In genomic region chr21:41480086-41480690, GRCh38 we compare ENCODE assay signal across 21 cellular contexts. TPM values are rescaled to one million over a fixed set of nuclear protein-coding genes. Genes with fewer than 3 reads are reported as not detected.
DNase-seq lines count a peak whose midpoint lies in the region; ATAC-seq and TF ChIP-seq lines count a peak whose summit lies in the region.
"Had no signal": no experiment of that assay in that cellular context is flagged by ENCODE, and none has a peak within 500 bp of the region (broad histone marks: within the 10 kb centered on the region; RNA-seq: fewer than 3 reads in every experiment).

No MANE protein-coding gene starts in this region.

- H3K9me3 ChIP-seq in Peyer's patch (no peaks in the 10 kb centered on the region), duodenal mucosa (ENCODE audit: control insufficient read depth in 1 of 2, low read length in 2 of 2) (no peaks in the 10 kb centered on the region), mucosa of descending colon (no peaks in the 10 kb centered on the region), suprapubic skin (no peaks in the 10 kb centered on the region), thyroid gland (no peaks in the 10 kb centered on the region)
- H3K9me3 ChIP-seq: MG63, SJCRH30 had no signal

- peaks cover 0 to 62% (median 4%) of the 10 kb centered on the region in 3 donors for H3K36me3 ChIP-seq in Peyer's patch
- H3K36me3 ChIP-seq in duodenal mucosa (ENCODE audit: control insufficient read depth in 1 of 2, insufficient read depth in 2 of 2, low read length in 2 of 2), result peaks cover 28 to 70% of the 10 kb centered on the region in 2 donors
- H3K36me3 ChIP-seq in mucosa of descending colon (ENCODE audit: low read depth), result peaks cover 4% of the 10 kb centered on the region
- H3K36me3 ChIP-seq in suprapubic skin, result no peaks in the 10 kb centered on the region
- peaks cover 0 to 17% of the 10 kb centered on the region in 2 donors for H3K36me3 ChIP-seq in thyroid gland
- H3K36me3 ChIP-seq: MG63, SJCRH30 had no signal

- TF ChIP-seq EP300 in suprapubic skin (IDR thresholded peaks at IDR 0.05), result no peak

- peak in 1 of 2 donors; percentile 7 for TF ChIP-seq POLR2A in Peyer's patch (IDR thresholded peaks at IDR 0.05)
- no peak for TF ChIP-seq POLR2A in suprapubic skin (IDR thresholded peaks at IDR 0.05)
- TF ChIP-seq POLR2A in thyroid gland (IDR thresholded peaks at IDR 0.05), result no peak

- peak overlapping the region in 2 of 4 donors; percentile 40 to 48 for H3K27ac ChIP-seq in Peyer's patch
- peak overlapping the region; percentile 46 for H3K27ac ChIP-seq in duodenal mucosa (ENCODE audit: low read depth, low read length)
- H3K27ac ChIP-seq in suprapubic skin, result peak overlapping the region; percentile 28
- H3K27ac ChIP-seq in thyroid gland, result no peak overlapping the region
- H3K27ac ChIP-seq: GM23248, HL-60, KMS-11, SJCRH30 had no signal

- 84% methylated on average over 14 of the region's 17 CpGs for WGBS in suprapubic skin
- 86 to 91% methylated on average over 17 of the region's 17 CpGs for whole genome bisulfite sequencing in thyroid gland, 2 donors

- no peak overlapping the region for H3K9ac ChIP-seq in duodenal mucosa (ENCODE audit: low read depth in 1 of 2, low read length in 2 of 2)
- H3K9ac ChIP-seq: GM23248, KMS-11 had no signal

- intact Hi-C loops in mucosa of descending colon (cut with DNase I, micrococcal nuclease) (no loop called here), thyroid gland (cut with DNase I) (loop anchor here (10.0 kb wide), 1 partner anchor 115 kb away; no protein-coding TSS in a partner anchor)

- no peak overlapping the region for H3K4me3 ChIP-seq in Peyer's patch
- peak overlapping the region in 1 of 2 donors; percentile 20 for H3K4me3 ChIP-seq in duodenal mucosa (ENCODE audit: low read depth in 1 of 2, low read length in 2 of 2)
- H3K4me3 ChIP-seq in mucosa of descending colon, result no peak overlapping the region
- H3K4me3 ChIP-seq in suprapubic skin, result no peak overlapping the region
- no peak overlapping the region for H3K4me3 ChIP-seq in thyroid gland (replicated peaks in 1 of 3)
- H3K4me3 ChIP-seq: GM23248, MG63, SJCRH30 had no signal

- peak; percentile 54 for ATAC-seq in mucosa of descending colon

- H3K27me3 ChIP-seq in Peyer's patch (no peaks in the 10 kb centered on the region), duodenal mucosa (ENCODE audit: control insufficient read depth in 1 of 2, insufficient read depth in 2 of 2, low read length in 2 of 2) (no peaks in the 10 kb centered on the region), suprapubic skin (peaks cover 14% of the 10 kb centered on the region), thyroid gland (no peaks in the 10 kb centered on the region)
- H3K27me3 ChIP-seq: MG63 had no signal

- H3K4me1 ChIP-seq in Peyer's patch (peaks cover 0 to 43% (median 4%) of the 10 kb centered on the region in 4 donors), duodenal mucosa (ENCODE audit: control insufficient read depth in 1 of 2, insufficient read depth in 2 of 2, low read length in 2 of 2) (peaks cover 51 to 61% of the 10 kb centered on the region in 2 donors), mucosa of descending colon (ENCODE audit: low read depth) (peaks cover 27% of the 10 kb centered on the region), suprapubic skin (peaks cover 4% of the 10 kb centered on the region), thyroid gland (peaks cover 13 to 37% of the 10 kb centered on the region in 2 donors)
- H3K4me1 ChIP-seq: SJCRH30 had no signal

- peak in 2 of 6 experiments; percentile 16 to 20 for TF ChIP-seq CTCF in Peyer's patch (IDR thresholded peaks at IDR 0.05)
- no peak for TF ChIP-seq CTCF in mucosa of descending colon (IDR thresholded peaks at IDR 0.05)
- no peak for TF ChIP-seq CTCF in suprapubic skin (IDR thresholded peaks at IDR 0.05)
- TF ChIP-seq CTCF in thyroid gland (IDR thresholded peaks at IDR 0.05), result no peak

- DNase-seq in Peyer's patch (peak in 2 of 3 donors; percentile 72 to 83), mucosa of descending colon (peak; percentile 72 to 77 (median 74)), suprapubic skin (ENCODE audit: low spot score in 2 of 2) (no peak), NCI-H1417 treated with DMSO at 0.1 percent for 48 hours (lab: John Stamatoyannopoulos, UW) (no peak), SHP77 treated with DMSO at 0.1 percent for 48 hours (lab: John Stamatoyannopoulos, UW) (no peak), thyroid gland (no peak)
- DNase-seq: CD4-positive, alpha-beta T cell; DND-41; GDM1; GM23248; MG63; NCI-H1105 treated with DMSO at 0.1 percent for 48 hours; NCI-H1930; NCI-H2171; NCI-H446 treated with DMSO at 0.1 percent for 48 hours; SJCRH30 had no signal

RNA-seq across cellular contexts. Expression of gene TMPRSS2, which starts 27.8 kb away (rescaled TPM):
- total RNA-seq in Peyer's patch (100 to 1,000 TPM in 3 of 4 donors, 10 to 100 TPM in 1; 39.6 to 419 (median 352) TPM), mucosa of descending colon (100 to 1,000 TPM; 283 to 624 (median 566) TPM), suprapubic skin (10 to 100 TPM in 2 of 4 donors, 1 to 10 TPM in 2; 5.9 to 36.7 (median 10.5) TPM), thyroid gland (10 to 100 TPM; 14.2 to 47.3 (median 15.6) TPM)
- total RNA-seq: B cell; CD4-positive, alpha-beta T cell; GM23248; RPMI7951; SJCRH30 had no signal

RNA-seq across cellular contexts. Expression of gene MX1, which starts 54.1 kb away (rescaled TPM):
- total RNA-seq in Peyer's patch (100 to 1,000 TPM in 1 of 4 donors, 10 to 100 TPM in 3; 52.4 to 109 (median 78.9) TPM), mucosa of descending colon (10 to 100 TPM; 30.7 to 78.5 (median 31.2) TPM), suprapubic skin (10 to 100 TPM in 1 of 4 donors, 1 to 10 TPM in 3; 4.3 to 16.4 (median 8.5) TPM), thyroid gland (10 to 100 TPM; 35.4 to 62.6 (median 51.5) TPM)
- total RNA-seq: SJCRH30 had no signal

Comparison
In these comparisons a context has a peak if more than half of its experiments do, and no peak if none do; other contexts are left out.
1. DNase-seq: peak in Peyer's patch (2 of 3) and mucosa of descending colon (3 of 3); none in suprapubic skin (0 of 2), NCI-H1417 treated with DMSO at 0.1 percent for 48 hours (single experiment), SHP77 treated with DMSO at 0.1 percent for 48 hours (single experiment) and thyroid gland (0 of 2).
2. H3K27ac ChIP-seq: peak in duodenal mucosa (single experiment) and suprapubic skin (single experiment); none in thyroid gland (0 of 3).